In genomic region chrX:15334561-15334960, GRCh38 we compare ENCODE assay signal across 8 cellular contexts. TPM values are rescaled to one million over a fixed set of nuclear protein-coding genes. Genes with fewer than 3 reads are reported as not detected.
A peak's percentile ranks its signal among the peaks of the same experiment; 100 is the strongest.
DNase-seq lines count a peak whose midpoint lies in the region; ATAC-seq and TF ChIP-seq lines count a peak whose summit lies in the region.

No MANE protein-coding gene starts in this region.

- H3K4me1 ChIP-seq in cardiac muscle cell (ENCODE audit: low read depth) = no peaks in the 10 kb centered on the region

- intact Hi-C loops in left cardiac atrium (cut with DNase I) = no loop called here

- no peaks in the 10 kb centered on the region for H3K9me3 ChIP-seq in cardiac muscle cell (ENCODE audit: low read depth)
- H3K9me3 ChIP-seq in WERI-Rb-1 (ENCODE audit: severe bottlenecking) = no peaks in the 10 kb centered on the region

- H3K27me3 ChIP-seq in cardiac muscle cell = peaks cover 3% of the 10 kb centered on the region
- H3K27me3 ChIP-seq in WERI-Rb-1 (ENCODE audit: insufficient read depth, low read depth, severe bottlenecking) = peaks cover 17% of the 10 kb centered on the region

- ATAC-seq in left cardiac atrium (no peak), left lobe of liver (no peak)

- TF ChIP-seq CTCF in cardiac muscle cell (IDR thresholded peaks at IDR 0.05; ENCODE audit: low read depth, low read length) = no peak
- TF ChIP-seq CTCF in WERI-Rb-1 (IDR thresholded peaks at IDR 0.05; ENCODE audit: low read depth, low read length) = no peak

- H3K4me3 ChIP-seq in cardiac muscle cell (peak overlapping the region; percentile 63), WERI-Rb-1 (ENCODE audit: low read depth, low read length) (peak overlapping the region; percentile 53), skin epidermis (peak overlapping the region; percentile 46 to 75 (median 72))

- peak overlapping the region; percentile 78 for H3K27ac ChIP-seq in cardiac muscle cell
- no peak overlapping the region for H3K27ac ChIP-seq in WERI-Rb-1
- H3K27ac ChIP-seq in skin epidermis = peak overlapping the region in 19 of 21 experiments; percentile 39 to 91 (median 80)

- peak in 1 of 2 donors; percentile 26 for DNase-seq in cardiac muscle cell (ENCODE audit: low read depth in 1 of 2, low spot score in 1 of 2)
- no peak for DNase-seq in left cardiac atrium
- no peak for DNase-seq in WERI-Rb-1
- DNase-seq in germinal center (ENCODE audit: low spot score) = peak; percentile 1
- no peak for DNase-seq in NCI-H82 treated with DMSO at 0.1 percent for 48 hours (lab: John Stamatoyannopoulos, UW; ENCODE audit: unreplicated experiment)
- no peak for DNase-seq in NCI-H2029 (lab: John Stamatoyannopoulos, UW)
- no peak for DNase-seq in left lobe of liver (ENCODE audit: low spot score)

- H3K36me3 ChIP-seq in cardiac muscle cell (no peaks in the 10 kb centered on the region), WERI-Rb-1 (no peaks in the 10 kb centered on the region; the same call in 1 of the 2 replicates)

RNA-seq across cellular contexts. Expression of gene PIGA, which starts 0.8 kb away (rescaled TPM):
- total RNA-seq in cardiac muscle cell (8.3 and 12.3 TPM in 2 replicates), left cardiac atrium (1 to 10 TPM; 2.9 to 6.3 TPM), left lobe of liver (5.7 TPM)
- polyA plus RNA-seq in cardiac muscle cell = 6.6 and 6.7 TPM in 2 replicates

RNA-seq across cellular contexts. Expression of gene ASB11, which starts 19.1 kb away (rescaled TPM):
- 1.2 and 1.5 TPM in 2 replicates for total RNA-seq in cardiac muscle cell
- polyA plus RNA-seq in cardiac muscle cell = 0.66 and 1.7 TPM in 2 replicates
- total RNA-seq in left cardiac atrium = 10 to 100 TPM; 61.6 to 65.9 TPM
- not detected for total RNA-seq in left lobe of liver

RNA-seq across cellular contexts. Expression of gene VEGFD, which starts 49.7 kb away (rescaled TPM):
- total RNA-seq in cardiac muscle cell (0.53 and 1.2 TPM in 2 replicates), left cardiac atrium (10 to 100 TPM in 1 of 2 donors, 1 to 10 TPM in 1; 2.5 to 13.9 TPM), left lobe of liver (0.28 TPM)
- polyA plus RNA-seq in cardiac muscle cell = 2.1 TPM in 1 of 2 replicates, not detected in the other

Comparison
In these comparisons a context has a peak if more than half of its experiments do, and no peak if none do; other contexts are left out.
1. RNA of gene ASB11, which starts 19.1 kb away (total RNA-seq): 61.6 to 65.9 TPM in left cardiac atrium; 1.2 to 1.5 TPM in cardiac muscle cell and not detected in left lobe of liver (single experiment); every median in the first group is over 10 times any median in the second.
2. Peak in every context shown above with its lines, with median percentiles within 50 percentile points of each other: H3K4me3 ChIP-seq.